In genomic region chr22:22031571-22031970, GRCh38 we compare ENCODE assay signal across 19 cellular contexts.
"Had no signal": no experiment of that assay in that cellular context is flagged by ENCODE, and none has a peak within 500 bp of the region (broad histone marks: within the 10 kb centered on the region; RNA-seq: fewer than 3 reads in every experiment).

No MANE protein-coding gene starts in this region.

- H3K9me3 Mint-ChIP-seq: activated T-cell treated with anti-CD3 and anti-CD28 coated beads, Interleukin-2, amount 50 U/mL, for 72 hours; central memory CD8-positive, alpha-beta T cell; nephron progenitor cell; stimulated activated naive CD8-positive, alpha-beta T cell treated with anti-CD3 and anti-CD28 coated beads, Interleukin-15, Interleukin-2, amounts not matched to agents 100 ng/mL and 50 ng/mL, for 24 hours had no signal

- FAIRE-seq: endothelial cell of umbilical vein had no signal

- ATAC-seq: activated T-cell treated with anti-CD3 and anti-CD28 coated beads, Interleukin-2, amount 50 U/mL, for 72 hours; foreskin keratinocyte had no signal

- DNase-seq: activated CD4-positive, alpha-beta T cell treated with anti-CD3 and anti-CD28 coated beads for 48 hours; activated CD8-positive, alpha-beta memory T cell treated with anti-CD3 and anti-CD28 coated beads, Interleukin-2, amount 50 U/mL, for 48 hours; activated gamma-delta T cell treated with Interleukin-2 at 50 U/mL for 16 hours; activated T-cell treated with anti-CD3 and anti-CD28 coated beads, Interleukin-2, amount 50 U/mL, for 72 hours; brain microvascular endothelial cell; effector CD8-positive, alpha-beta T cell; foreskin keratinocyte; nephron progenitor cell; occipital lobe; stimulated activated CD4-positive, alpha-beta T cell treated with anti-CD3 and anti-CD28 coated beads, Interleukin-4, amount 100 ng/mL, for 24 hours; T-helper 2 cell; thyroid gland had no signal

- H3K4me1 ChIP-seq: foreskin keratinocyte, right atrium auricular region, thyroid gland, vagina had no signal

- H3K27ac Mint-ChIP-seq: activated naive CD8-positive, alpha-beta T cell; activated T-cell treated with anti-CD3 and anti-CD28 coated beads, Interleukin-2, amount 50 U/mL, for 72 hours; nephron progenitor cell; stimulated activated naive CD8-positive, alpha-beta T cell treated with anti-CD3 and anti-CD28 coated beads, Interleukin-15, Interleukin-2, amounts not matched to agents 100 ng/mL and 50 ng/mL, for 24 hours had no signal

- H3K4me3 ChIP-seq: right atrium auricular region, skin epidermis, thyroid gland, vagina had no signal

- H3K36me3 ChIP-seq: brain microvascular endothelial cell, right atrium auricular region, thyroid gland, vagina had no signal

- H3K4me1 Mint-ChIP-seq: central memory CD8-positive, alpha-beta T cell had no signal

- H3K27me3 ChIP-seq: right atrium auricular region, thyroid gland, vagina had no signal

- H3K9me3 ChIP-seq: right atrium auricular region, thyroid gland, vagina had no signal

- H3K4me3 Mint-ChIP-seq: activated naive CD8-positive, alpha-beta T cell; activated T-cell treated with anti-CD3 and anti-CD28 coated beads, Interleukin-2, amount 50 U/mL, for 72 hours; central memory CD8-positive, alpha-beta T cell; nephron progenitor cell; stimulated activated naive CD8-positive, alpha-beta T cell treated with anti-CD3 and anti-CD28 coated beads, Interleukin-15, Interleukin-2, amounts not matched to agents 100 ng/mL and 50 ng/mL, for 24 hours had no signal

- H3K27ac ChIP-seq: brain microvascular endothelial cell, foreskin keratinocyte, thyroid gland, vagina had no signal
